7 cellular contexts compared by ENCODE assay signal in the genomic region with DNA sequence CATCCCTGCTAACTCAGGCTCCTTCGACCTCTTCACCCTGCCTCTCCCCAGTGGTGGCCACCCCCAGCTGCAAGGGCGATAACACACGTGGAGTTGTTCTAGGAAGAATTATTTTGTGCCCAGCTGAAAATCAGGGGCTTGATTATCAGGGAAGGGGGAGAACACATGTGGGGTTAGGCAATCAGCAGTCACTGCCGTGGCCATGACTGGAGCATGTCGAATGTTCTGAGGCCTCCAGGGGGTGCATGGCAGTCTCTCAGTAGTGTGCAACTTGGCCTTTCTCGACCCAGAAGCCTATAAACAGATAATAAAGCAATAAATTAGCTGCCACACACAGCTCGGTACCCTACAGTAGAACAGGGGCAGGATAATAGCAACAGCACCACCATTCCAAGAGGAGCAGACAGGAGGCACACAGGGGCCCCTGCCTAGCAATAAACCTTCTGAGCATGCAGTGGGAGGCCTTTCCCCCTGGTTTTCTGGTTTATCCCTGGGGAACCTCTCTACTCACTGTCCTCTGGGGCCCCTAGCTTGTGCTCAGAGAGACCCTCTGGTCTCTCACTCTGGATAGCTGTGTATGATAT.
DNase-seq lines count a peak whose midpoint lies in the region; ATAC-seq and TF ChIP-seq lines count a peak whose summit lies in the region.
"Not testable (repeated sequence)": the region's sequence is repeated elsewhere in the genome, so short reads cannot be mapped to it uniquely, and the experiment has no call there.

No MANE protein-coding gene starts in this region.

- not testable (repeated sequence) for H3K4me2 ChIP-seq in DND-41 (ENCODE audit: insufficient read depth, low read length); PC-3 (ENCODE audit: low read length); neural progenitor cell

- peaks cover 13% of the 10 kb centered on the region for H3K36me3 Mint-ChIP-seq in activated CD8-positive, alpha-beta memory T cell treated with anti-CD3 and anti-CD28 coated beads, Interleukin-2, amount 10 ng/mL, durations not matched to agents 7 days and 5 days
- not testable (repeated sequence) for H3K36me3 Mint-ChIP-seq in effector memory CD8-positive, alpha-beta T cell (ENCODE audit: insufficient read depth); neural progenitor cell

- not testable (repeated sequence) for H3K79me2 ChIP-seq in DND-41 (ENCODE audit: insufficient read depth, low read length); PC-3 (ENCODE audit: low read length); neural progenitor cell (ENCODE audit: low read depth)

- not testable (repeated sequence) for H3K27me3 Mint-ChIP-seq in activated CD8-positive, alpha-beta memory T cell treated with anti-CD3 and anti-CD28 coated beads, Interleukin-2, amount 10 ng/mL, durations not matched to agents 7 days and 5 days; effector memory CD8-positive, alpha-beta T cell; neural progenitor cell (ENCODE audit: insufficient read depth, low read depth)

- not testable (repeated sequence) for H3K9ac ChIP-seq in DND-41 (ENCODE audit: low read depth, low read length); PC-3 (ENCODE audit: low read length); neural progenitor cell

- not testable (repeated sequence) for H3K9me3 Mint-ChIP-seq in activated CD8-positive, alpha-beta memory T cell treated with anti-CD3 and anti-CD28 coated beads, Interleukin-2, amount 10 ng/mL, durations not matched to agents 7 days and 5 days (ENCODE audit: low read depth); effector memory CD8-positive, alpha-beta T cell; neural progenitor cell

- H3K27me3 ChIP-seq in DND-41 (ENCODE audit: insufficient read depth, low read length, poor library complexity); PC-3 (ENCODE audit: low read length); neural progenitor cell: not testable (repeated sequence)

- H3K4me1 ChIP-seq in DND-41 (ENCODE audit: insufficient read depth, low read length); PC-3 (ENCODE audit: insufficient read depth, low read length); neural progenitor cell: not testable (repeated sequence)

- not testable (repeated sequence) for TF ChIP-seq CTCF in DND-41 (IDR thresholded peaks at IDR 0.05; ENCODE audit: borderline replicate concordance, extremely low read depth, low read length, poor library complexity, severe bottlenecking); PC-3 (conservative IDR thresholded peaks at IDR 0.05; ENCODE audit: low read depth, low read length); neural progenitor cell (IDR thresholded peaks at IDR 0.05)
- peak; percentile 8 for TF ChIP-seq CTCF in HFF-Myc (IDR thresholded peaks at IDR 0.05; ENCODE audit: low read depth, low read length, missing control alignments)

- CTCF ChIA-PET in PC-3 (lab: Charles Lee); activated CD8-positive, alpha-beta memory T cell treated with anti-CD3 and anti-CD28 coated beads, Interleukin-2, amount 10 ng/mL, durations not matched to agents 7 days and 5 days (lab: Charles Lee): not testable (repeated sequence)

- H3K9me2 ChIP-seq in PC-3 (replicated peaks; ENCODE audit: low read length), result not testable (repeated sequence)

- not testable (repeated sequence) for H4K20me1 ChIP-seq in DND-41 (ENCODE audit: insufficient read depth, low read length); PC-3 (ENCODE audit: low read length); neural progenitor cell (ENCODE audit: low read depth)

- POLR2A ChIA-PET in PC-3 (lab: Charles Lee; ENCODE audit: unreplicated experiment), result not testable (repeated sequence)

- ATAC-seq in DND-41 (ENCODE audit: insufficient read depth, low read depth) (peak; percentile 45; the same call in 1 of the 3 replicates), PC-3 (peak; percentile 20; the same call in 1 of the 2 replicates)
- ATAC-seq in activated CD8-positive, alpha-beta memory T cell treated with anti-CD3 and anti-CD28 coated beads, Interleukin-2, amount 10 ng/mL, durations not matched to agents 7 days and 5 days, result not testable (repeated sequence)
- ATAC-seq in effector memory CD8-positive, alpha-beta T cell (replicated peaks), result peak; percentile 43

- not testable (repeated sequence) for H3K9me3 ChIP-seq in DND-41 (ENCODE audit: insufficient read depth, low read length, severe bottlenecking); PC-3 (ENCODE audit: low read length); neural progenitor cell (ENCODE audit: low read depth)

- H3K27ac Mint-ChIP-seq in activated CD8-positive, alpha-beta memory T cell treated with anti-CD3 and anti-CD28 coated beads, Interleukin-2, amount 10 ng/mL, durations not matched to agents 7 days and 5 days, result peak overlapping the region; percentile 17
- not testable (repeated sequence) for H3K27ac Mint-ChIP-seq in effector memory CD8-positive, alpha-beta T cell
- peak overlapping the region; percentile 64 for H3K27ac Mint-ChIP-seq in neural progenitor cell

- H3F3A ChIP-seq in PC-3 (ENCODE audit: low read length, unreplicated experiment); neural progenitor cell (ENCODE audit: low read depth): not testable (repeated sequence)

- H3K4me3 ChIP-seq in DND-41 (ENCODE audit: low read depth in 1 of 2, low read length in 2 of 2); HFF-Myc (replicated peaks; ENCODE audit: low read depth, low read length); PC-3 (ENCODE audit: low read length); neural progenitor cell: not testable (repeated sequence)

- not testable (repeated sequence) for H2AFZ ChIP-seq in DND-41 (ENCODE audit: low read depth, low read length); PC-3 (ENCODE audit: low read length); neural progenitor cell (replicated peaks)

- intact Hi-C loops in PC-3 (cut with micrococcal nuclease), result not testable (repeated sequence)

- H3K36me3 ChIP-seq in DND-41 (ENCODE audit: insufficient read depth, low read length); PC-3 (ENCODE audit: low read depth, low read length); neural progenitor cell: not testable (repeated sequence)

- peaks cover 32% of the 10 kb centered on the region for H3K4me1 Mint-ChIP-seq in activated CD8-positive, alpha-beta memory T cell treated with anti-CD3 and anti-CD28 coated beads, Interleukin-2, amount 10 ng/mL, durations not matched to agents 7 days and 5 days
- H3K4me1 Mint-ChIP-seq in effector memory CD8-positive, alpha-beta T cell (ENCODE audit: low read depth in 2 of 2); neural progenitor cell: not testable (repeated sequence)

- BruUV-seq in PC-3 (replicated peaks; lab: Mats Ljungman, UMichigan), result not testable (repeated sequence)

- not testable (repeated sequence) for H3K27ac ChIP-seq in DND-41 (ENCODE audit: low read length); PC-3 (ENCODE audit: low read length); neural progenitor cell

- not testable (repeated sequence) for DNase-seq in DND-41; HFF-Myc (ENCODE audit: extremely low read depth, low read depth); PC-3; activated CD8-positive, alpha-beta memory T cell treated with anti-CD3 and anti-CD28 coated beads, Interleukin-2, amount 10 ng/mL, durations not matched to agents 7 days and 5 days; effector memory CD8-positive, alpha-beta T cell; neural progenitor cell (ENCODE audit: low spot score)
- DNase-seq in left kidney (ENCODE audit: low read depth, low spot score), result peak; percentile 23

- not testable (repeated sequence) for H3K4me3 Mint-ChIP-seq in activated CD8-positive, alpha-beta memory T cell treated with anti-CD3 and anti-CD28 coated beads, Interleukin-2, amount 10 ng/mL, durations not matched to agents 7 days and 5 days; effector memory CD8-positive, alpha-beta T cell; neural progenitor cell
